9 cellular contexts compared by ENCODE assay signal in genomic region chr2:160207804-160208661, GRCh38. TPM values are rescaled to one million over a fixed set of nuclear protein-coding genes. Genes with fewer than 3 reads are reported as not detected.
DNase-seq lines count a peak whose midpoint lies in the region; ATAC-seq and TF ChIP-seq lines count a peak whose summit lies in the region.
"Had no signal": no experiment of that assay in that cellular context is flagged by ENCODE, and none has a peak within 500 bp of the region (broad histone marks: within the 10 kb centered on the region; RNA-seq: fewer than 3 reads in every experiment).

No MANE protein-coding gene starts in this region.

- no peak overlapping the region for H3K4me3 Mint-ChIP-seq in type B pancreatic cell

- H3K36me3 Mint-ChIP-seq in type B pancreatic cell = no peaks in the 10 kb centered on the region

- H3K27me3 Mint-ChIP-seq in type B pancreatic cell = peaks cover 4% of the 10 kb centered on the region

- no peak overlapping the region for H3K4me3 ChIP-seq in NB4 (ENCODE audit: low read depth, low read length)

- H3K9me3 Mint-ChIP-seq in type B pancreatic cell = no peaks in the 10 kb centered on the region

- TF ChIP-seq POLR2A in NB4 (IDR thresholded peaks at IDR 0.05; ENCODE audit: extremely low read depth, insufficient read length) = no peak

- TF ChIP-seq CTCF in NB4 (IDR thresholded peaks at IDR 0.05; ENCODE audit: low read depth, low read length) (no peak), type B pancreatic cell (conservative IDR thresholded peaks at IDR 0.05) (no peak)

- H3K4me1 Mint-ChIP-seq in type B pancreatic cell (ENCODE audit: unreplicated experiment) = peaks cover 40% of the 10 kb centered on the region

- DNase-seq in NB4 (ENCODE audit: low read depth) (peak; percentile 77), dedifferentiated amniotic fluid mesenchymal stem cell (ENCODE audit: extremely low spot score) (peak; percentile 94), medulla oblongata (ENCODE audit: extremely low spot score) (peak; percentile 25), type B pancreatic cell (ENCODE audit: extremely low spot score, unreplicated experiment) (no peak)

- peak overlapping the region; percentile 73 for H3K27ac Mint-ChIP-seq in type B pancreatic cell

- peak; percentile 50 for ATAC-seq in GM18907 (IDR thresholded peaks at IDR 0.05; ENCODE audit: unreplicated experiment)
- ATAC-seq in HG02973 (IDR thresholded peaks at IDR 0.05; ENCODE audit: unreplicated experiment) = no peak
- no peak for ATAC-seq in GM21717 (IDR thresholded peaks at IDR 0.05; ENCODE audit: unreplicated experiment)
- no peak for ATAC-seq in GM19455 (IDR thresholded peaks at IDR 0.05; ENCODE audit: unreplicated experiment)

RNA-seq across cellular contexts. Expression of gene ITGB6, which starts 8.0 kb away (rescaled TPM):
- total RNA-seq in type B pancreatic cell (ENCODE audit: low replicate concordance) = 3.2 and 7.8 TPM in 2 replicates
- total RNA-seq: T-helper 1 cell treated with Interleukin-12 subunit alpha and Interleukin-12 subunit beta and Interleukin-4 antibody, amounts not matched to agents 30 ng/mL and 1 ng/mL, for 36 hours had no signal
